ENCODE assay signal across 9 cellular contexts in genomic region chr22:40819741-40820140, GRCh38. TPM values are rescaled to one million over a fixed set of nuclear protein-coding genes. Genes with fewer than 3 reads are reported as not detected.
DNase-seq lines count a peak whose midpoint lies in the region; ATAC-seq, FAIRE-seq and TF ChIP-seq lines count a peak whose summit lies in the region.
"Had no signal": no experiment of that assay in that cellular context is flagged by ENCODE, and none has a peak within 500 bp of the region (broad histone marks: within the 10 kb centered on the region; RNA-seq: fewer than 3 reads in every experiment).

No MANE protein-coding gene starts in this region.

- no peak overlapping the region for H2AK5ac ChIP-seq in IMR-90 (ENCODE audit: low read depth, low read length)

- H2AFZ ChIP-seq in IMR-90 (replicated peaks; ENCODE audit: low read length, poor library complexity) = peak overlapping the region; percentile 93

- TF ChIP-seq POLR2A in IMR-90 (IDR thresholded peaks at IDR 0.05; ENCODE audit: low read depth, low read length) = no peak

- peak overlapping the region; percentile 71 for H3K9ac ChIP-seq in IMR-90 (ENCODE audit: low read depth, low read length)
- peak overlapping the region; percentile 65 for H3K9ac ChIP-seq in skeletal muscle satellite cell (ENCODE audit: low read depth, low read length)

- H3K4me1 ChIP-seq in IMR-90 (ENCODE audit: control insufficient read depth, insufficient read depth, low read length) (no peaks in the 10 kb centered on the region), left ventricle myocardium inferior (peaks cover 35% of the 10 kb centered on the region), skeletal muscle satellite cell (ENCODE audit: control insufficient read depth, insufficient read depth, low read length) (peaks cover 18% of the 10 kb centered on the region)

- H3K9me1 ChIP-seq in IMR-90 (ENCODE audit: insufficient read depth, low read length) = peaks cover 9% of the 10 kb centered on the region

- H3K4me3 ChIP-seq in IMR-90 (ENCODE audit: insufficient read depth, low read depth, low read length) (peak overlapping the region; percentile 90), left ventricle myocardium inferior (peak overlapping the region; percentile 91), skeletal muscle satellite cell (ENCODE audit: low read length) (peak overlapping the region; percentile 87)

- no peak overlapping the region; the same call in 1 of the 2 replicates for H4K91ac ChIP-seq in IMR-90 (ENCODE audit: insufficient read depth, low read depth, low read length)

- no peak overlapping the region for H3K27ac ChIP-seq in CD4-positive, alpha-beta T cell (ENCODE audit: low read depth, low read length)
- H3K27ac ChIP-seq in IMR-90 (ENCODE audit: insufficient read depth, low read length) (no peak overlapping the region), left ventricle myocardium inferior (replicated peaks) (peak overlapping the region; percentile 83)

- no peak overlapping the region for H2BK120ac ChIP-seq in IMR-90 (ENCODE audit: low read depth, low read length)

- H3K4ac ChIP-seq in IMR-90 (ENCODE audit: low read depth, low read length) = peak overlapping the region; percentile 51; the same call in 1 of the 2 replicates

- BruUV-seq in IMR-90 (replicated peaks; lab: Mats Ljungman, UMichigan) = no TSS peak

- peak overlapping the region; percentile 0 for H2AK9ac ChIP-seq in IMR-90 (replicated peaks; ENCODE audit: low read depth, low read length, poor library complexity)

- no peaks in the 10 kb centered on the region; the same call in 1 of the 2 replicates for H4K20me1 ChIP-seq in IMR-90 (ENCODE audit: insufficient read depth, low read length)

- peaks cover 29 to 35% of the 10 kb centered on the region in 2 experiments for H3K79me1 ChIP-seq in IMR-90 (ENCODE audit: low read depth in 1 of 2, low read length in 2 of 2)

- peaks cover 39% of the 10 kb centered on the region for H3K4me1 Mint-ChIP-seq in CD4-positive, alpha-beta T cell (ENCODE audit: low read depth)
- H3K4me1 Mint-ChIP-seq in activated CD4-positive, alpha-beta memory T cell treated with anti-CD3 and anti-CD28 coated beads for 36 hours (ENCODE audit: low read depth) = peaks cover 31% of the 10 kb centered on the region

- in situ Hi-C loops in IMR-90 (cut with MboI; ENCODE audit: low sequenced_read_pairs) (no loop called here), GM13976 (cut with MboI; ENCODE audit: low sequenced_read_pairs, unreplicated experiment) (loop anchor here (25.0 kb wide), 1 partner anchor 107 kb away; no protein-coding TSS in a partner anchor)

- TF ChIP-seq CTCF in CD4-positive, alpha-beta T cell (IDR thresholded peaks at IDR 0.05) = no peak
- TF ChIP-seq CTCF in IMR-90 (conservative IDR thresholded peaks at IDR 0.05; ENCODE audit: low read depth, low read length) (no peak), left ventricle myocardium inferior (IDR thresholded peaks at IDR 0.05; ENCODE audit: borderline replicate concordance) (no peak), GM13976 (IDR thresholded peaks at IDR 0.05; ENCODE audit: borderline replicate concordance, control extremely low read depth, extremely low read depth, insufficient read depth, missing control alignments) (no peak)

- WGBS in IMR-90 (ENCODE audit: extremely low coverage in 2 of 2, insufficient read length in 1 of 2), 2 experiments = no CpG with 5 or more reads among the region's 3 CpGs

- peak overlapping the region; percentile 54; the same call in 1 of the 2 replicates for H3K56ac ChIP-seq in IMR-90 (ENCODE audit: extremely low read depth, insufficient read depth, low read length)

- peaks cover 13% of the 10 kb centered on the region for H3K36me3 Mint-ChIP-seq in CD4-positive, alpha-beta T cell (ENCODE audit: low read depth)
- peaks cover 5% of the 10 kb centered on the region for H3K36me3 Mint-ChIP-seq in activated CD4-positive, alpha-beta memory T cell treated with anti-CD3 and anti-CD28 coated beads for 36 hours

- no peaks in the 10 kb centered on the region for H3K9me3 ChIP-seq in CD4-positive, alpha-beta T cell (ENCODE audit: control insufficient read depth, low read length)
- no peaks in the 10 kb centered on the region for H3K9me3 ChIP-seq in IMR-90 (ENCODE audit: control insufficient read depth, insufficient read depth, low read length)
- no peaks in the 10 kb centered on the region for H3K9me3 ChIP-seq in left ventricle myocardium inferior (replicated peaks)
- no peaks in the 10 kb centered on the region for H3K9me3 ChIP-seq in skeletal muscle satellite cell (replicated peaks; ENCODE audit: low read length)

- H3K14ac ChIP-seq in IMR-90 (replicated peaks; ENCODE audit: low read depth, low read length) = peak overlapping the region; percentile 75; the same call in 1 of the 2 replicates

- no peaks in the 10 kb centered on the region for H3K9me3 Mint-ChIP-seq in CD4-positive, alpha-beta T cell
- H3K9me3 Mint-ChIP-seq in activated CD4-positive, alpha-beta memory T cell treated with anti-CD3 and anti-CD28 coated beads for 36 hours = no peaks in the 10 kb centered on the region

- TF ChIP-seq RAD21 in IMR-90 (IDR thresholded peaks at IDR 0.05; ENCODE audit: low read length) = no peak

- H3K27ac Mint-ChIP-seq in CD4-positive, alpha-beta T cell = peak overlapping the region; percentile 94
- peak overlapping the region; percentile 69 for H3K27ac Mint-ChIP-seq in activated CD4-positive, alpha-beta memory T cell treated with anti-CD3 and anti-CD28 coated beads for 36 hours

- dilution Hi-C loops in IMR-90 (cut with HindIII; ENCODE audit: low sequenced_read_pairs, unreplicated experiment) = no loop called here

- H3K23ac ChIP-seq in IMR-90 (ENCODE audit: low read depth, low read length) = peak overlapping the region; percentile 66; the same call in 1 of the 2 replicates

- H4K8ac ChIP-seq in IMR-90 (ENCODE audit: low read depth in 2 of 2, low read length in 2 of 2) = peak overlapping the region; percentile 65 to 84

- H2BK5ac ChIP-seq in IMR-90 (ENCODE audit: low read depth, low read length, poor library complexity, severe bottlenecking) = no peak overlapping the region

- no peak overlapping the region for H2BK15ac ChIP-seq in IMR-90 (ENCODE audit: low read depth, low read length)

- POLR2A ChIA-PET in CD4-positive, alpha-beta T cell (lab: Charles Lee) = interaction anchor here (0.6 to 1.9 kb wide), 7 partner anchors 19 to 356 kb away, joined by 3 to 11 read pairs (median 4); partner anchors contain the start of genes EP300, ST13 and XPNPEP3
- POLR2A ChIA-PET in IMR-90 (lab: Charles Lee; ENCODE audit: unreplicated experiment) = interaction anchor here (0.6 to 1.0 kb wide), 3 partner anchors 11 to 600 kb away, joined by 3 to 5 read pairs (median 3); no protein-coding TSS in a partner anchor
- POLR2A ChIA-PET in activated CD4-positive, alpha-beta memory T cell treated with anti-CD3 and anti-CD28 coated beads for 36 hours (lab: Charles Lee) = interaction anchor here (1.1 to 1.5 kb wide), 3 partner anchors 37 to 132 kb away, joined by 3 to 9 read pairs (median 3); partner anchors contain the start of genes ST13 and XPNPEP3

- H3K18ac ChIP-seq in IMR-90 (ENCODE audit: low read depth, low read length) = no peak overlapping the region

- peak overlapping the region; percentile 72 for H3K4me2 ChIP-seq in IMR-90 (ENCODE audit: low read depth, low read length)
- H3K4me2 ChIP-seq in skeletal muscle satellite cell (ENCODE audit: low read length) = peak overlapping the region; percentile 95

- intact Hi-C loops in CD4-positive, alpha-beta T cell (cut with DNase I, micrococcal nuclease) = loop anchor here (1.0 to 2.0 kb wide), 4 partner anchors 37 to 271 kb away; partner anchors contain the start of genes XPNPEP3 (in 2 of the 2), MRTFA (in 1 of the 2) and ST13 (in 1 of the 2)
- intact Hi-C loops in IMR-90 (cut with micrococcal nuclease) (loop anchor here (2.0 to 10.0 kb wide), 2 partner anchors 137 to 335 kb away; no protein-coding TSS in a partner anchor), left ventricle myocardium inferior (cut with micrococcal nuclease) (no loop called here)
- intact Hi-C loops in activated CD4-positive, alpha-beta memory T cell treated with anti-CD3 and anti-CD28 coated beads for 36 hours (cut with micrococcal nuclease) = loop anchor here (1.0 to 10.0 kb wide), 5 partner anchors 37 to 271 kb away; partner anchors contain the start of genes RBX1 and ST13

- no peak for FAIRE-seq in HTR-8/SVneo (lab: Jason Lieb, UNC)

- ATAC-seq in CD4-positive, alpha-beta T cell (ENCODE audit: poor library complexity) = peak; percentile 6
- ATAC-seq in IMR-90 (ENCODE audit: low read depth) = peak; percentile 22

- no peak for DNase-seq in CD4-positive, alpha-beta T cell
- DNase-seq in IMR-90 (peak; percentile 42), left ventricle myocardium inferior (no peak), GM13976 (ENCODE audit: low spot score) (no peak), SKM-1 (lab: John Stamatoyannopoulos, UW; ENCODE audit: unreplicated experiment) (no peak), HTR-8/SVneo (ENCODE audit: insufficient read length, low spot score) (no peak)
- DNase-seq in activated CD4-positive, alpha-beta memory T cell treated with anti-CD3 and anti-CD28 coated beads for 36 hours = peak; percentile 20

- H3K27me3 Mint-ChIP-seq in CD4-positive, alpha-beta T cell = no peaks in the 10 kb centered on the region
- no peaks in the 10 kb centered on the region for H3K27me3 Mint-ChIP-seq in activated CD4-positive, alpha-beta memory T cell treated with anti-CD3 and anti-CD28 coated beads for 36 hours

- CTCF ChIA-PET in CD4-positive, alpha-beta T cell (lab: Charles Lee) = interaction anchor here (1.4 to 1.6 kb wide), 3 partner anchors 37 to 137 kb away, joined by 3 to 5 read pairs (median 5); partner anchors contain the start of genes ST13 and XPNPEP3
- CTCF ChIA-PET in IMR-90 (lab: Yijun Ruan, JAX) = interaction anchor here (0.6 to 1.3 kb wide), 3 partner anchors 14 to 279 kb away, joined by 4 to 6 read pairs (median 5); no protein-coding TSS in a partner anchor
- CTCF ChIA-PET in activated CD4-positive, alpha-beta memory T cell treated with anti-CD3 and anti-CD28 coated beads for 36 hours (lab: Charles Lee) = interaction anchor here (0.6 to 5.1 kb wide), 6 partner anchors 37 to 457 kb away, joined by 3 to 23 read pairs (median 3); no protein-coding TSS in a partner anchor

- H3K27me3 ChIP-seq in CD4-positive, alpha-beta T cell (ENCODE audit: control insufficient read depth, insufficient read depth, low read length) = no peaks in the 10 kb centered on the region
- H3K27me3 ChIP-seq in IMR-90 (ENCODE audit: control insufficient read depth, insufficient read depth, low read length) = no peaks in the 10 kb centered on the region
- no peaks in the 10 kb centered on the region for H3K27me3 ChIP-seq in left ventricle myocardium inferior (ENCODE audit: low read depth)
- no peaks in the 10 kb centered on the region for H3K27me3 ChIP-seq in skeletal muscle satellite cell (ENCODE audit: control insufficient read depth, insufficient read depth, low read length)

- peak overlapping the region; percentile 99 for H3K4me3 Mint-ChIP-seq in CD4-positive, alpha-beta T cell
- H3K4me3 Mint-ChIP-seq in activated CD4-positive, alpha-beta memory T cell treated with anti-CD3 and anti-CD28 coated beads for 36 hours = peak overlapping the region; percentile 92

- H2BK20ac ChIP-seq in IMR-90 (ENCODE audit: low read depth, low read length) = no peak overlapping the region

- H3K36me3 ChIP-seq in IMR-90 (ENCODE audit: control insufficient read depth, insufficient read depth, low read length) = peaks cover 4% of the 10 kb centered on the region; the same call in 1 of the 2 replicates
- peaks cover 21% of the 10 kb centered on the region for H3K36me3 ChIP-seq in left ventricle myocardium inferior
- H3K36me3 ChIP-seq in skeletal muscle satellite cell (ENCODE audit: insufficient read depth, low read length) = peaks cover 24% of the 10 kb centered on the region

- H4K5ac ChIP-seq in IMR-90 (ENCODE audit: low read depth, low read length) = no peak overlapping the region

RNA-seq across cellular contexts. Expression of gene SLC25A17, which starts 0.6 kb away (rescaled TPM):
- 1 to 10 TPM; 2.8 to 4.0 TPM for total RNA-seq in CD4-positive, alpha-beta T cell
- total RNA-seq in IMR-90 (2012; rRNA removed) (31.7 and 36.0 TPM in 2 replicates), left ventricle myocardium inferior (4.8 TPM)
- polyA plus RNA-seq in IMR-90 (2012; rRNA removed) = 15.2 and 19.6 TPM in 2 replicates
- polyA plus RNA-seq in IMR-90 (2012; cell fraction: cytosol; rRNA removed) = 7.3 and 8.4 TPM in 2 replicates
- 4.1 and 21.8 TPM in 2 replicates for polyA plus RNA-seq in IMR-90 (2012; cell fraction: nucleus; rRNA removed; ENCODE audit: low replicate concordance)
- total RNA-seq in activated CD4-positive, alpha-beta memory T cell treated with anti-CD3 and anti-CD28 coated beads for 36 hours = 10 to 100 TPM; 29.3 to 30.8 TPM
- 22.3 and 23.4 TPM in 2 replicates for total RNA-seq in skeletal muscle satellite cell (2012; rRNA removed)

RNA-seq across cellular contexts. Expression of gene ST13, which starts 36.7 kb away (rescaled TPM):
- 100 to 1,000 TPM; 164 to 170 TPM for total RNA-seq in CD4-positive, alpha-beta T cell
- total RNA-seq in IMR-90 (2012; rRNA removed) (228 and 235 TPM in 2 replicates), left ventricle myocardium inferior (181 TPM)
- polyA plus RNA-seq in IMR-90 (2012; rRNA removed) = 109 and 115 TPM in 2 replicates
- 26.1 and 45.7 TPM in 2 replicates for polyA plus RNA-seq in IMR-90 (2012; cell fraction: cytosol; rRNA removed)
- polyA plus RNA-seq in IMR-90 (2012; cell fraction: nucleus; rRNA removed; ENCODE audit: low replicate concordance) = 4.4 and 54.4 TPM in 2 replicates
- total RNA-seq in activated CD4-positive, alpha-beta memory T cell treated with anti-CD3 and anti-CD28 coated beads for 36 hours = 100 to 1,000 TPM; 240 to 263 TPM
- total RNA-seq in skeletal muscle satellite cell (2012; rRNA removed) = 125 and 147 TPM in 2 replicates

RNA-seq across cellular contexts. Expression of gene XPNPEP3, which starts 37.2 kb away (rescaled TPM):
- total RNA-seq in CD4-positive, alpha-beta T cell = 10 to 100 TPM; 16.3 to 17.9 TPM
- total RNA-seq in IMR-90 (2012; rRNA removed) = 10.9 and 18.1 TPM in 2 replicates
- polyA plus RNA-seq in IMR-90 (2012; rRNA removed) = 8.4 and 9.3 TPM in 2 replicates
- polyA plus RNA-seq in IMR-90 (2012; cell fraction: cytosol; rRNA removed) = 3.1 and 4.2 TPM in 2 replicates
- polyA plus RNA-seq in IMR-90 (2012; cell fraction: nucleus; rRNA removed; ENCODE audit: low replicate concordance) = 5.4 and 15.8 TPM in 2 replicates
- 10 to 100 TPM; 19.4 to 20.1 TPM for total RNA-seq in activated CD4-positive, alpha-beta memory T cell treated with anti-CD3 and anti-CD28 coated beads for 36 hours
- 28.7 TPM for total RNA-seq in left ventricle myocardium inferior
- total RNA-seq in skeletal muscle satellite cell (2012; rRNA removed) = 15.7 TPM in 2 replicates

RNA-seq across cellular contexts. Expression of gene DNAJB7, which starts 42.2 kb away (rescaled TPM):
- total RNA-seq in CD4-positive, alpha-beta T cell = not detected
- total RNA-seq in IMR-90 (2012; rRNA removed) (not detected in 2 replicates), left ventricle myocardium inferior (not detected)
- not detected in 2 replicates for polyA plus RNA-seq in IMR-90 (2012; rRNA removed)
- not detected in 2 replicates for polyA plus RNA-seq in IMR-90 (2012; cell fraction: cytosol; rRNA removed)
- polyA plus RNA-seq in IMR-90 (2012; cell fraction: nucleus; rRNA removed; ENCODE audit: low replicate concordance) = not detected in 2 replicates
- total RNA-seq in activated CD4-positive, alpha-beta memory T cell treated with anti-CD3 and anti-CD28 coated beads for 36 hours = not detected
- total RNA-seq in skeletal muscle satellite cell (2012; rRNA removed) = 0.25 TPM in 1 of 2 replicates, not detected in the other
- total RNA-seq: T-helper 1 cell treated with Interleukin-12 subunit alpha and Interleukin-12 subunit beta and Interleukin-4 antibody, amounts not matched to agents 30 ng/mL and 1 ng/mL, for 36 hours had no signal

Comparison
In these comparisons a context has a peak if more than half of its experiments do, and no peak if none do; other contexts are left out.
1. DNase-seq: peak in IMR-90 (single experiment) and activated CD4-positive, alpha-beta memory T cell treated with anti-CD3 and anti-CD28 coated beads for 36 hours (single experiment); none in CD4-positive, alpha-beta T cell (0 of 10), left ventricle myocardium inferior (single experiment), GM13976 (single experiment), SKM-1 (single experiment) and HTR-8/SVneo (single experiment).
2. Peak in every context shown above with its lines, with median percentiles within 50 percentile points of each other: H3K4me3 ChIP-seq.